In genomic region chr1:91020486-91020885, GRCh38 we compare ENCODE assay signal across 8 cellular contexts. TPM values are rescaled to one million over a fixed set of nuclear protein-coding genes. Genes with fewer than 3 reads are reported as not detected.
DNase-seq lines count a peak whose midpoint lies in the region; ATAC-seq and TF ChIP-seq lines count a peak whose summit lies in the region.

No MANE protein-coding gene starts in this region.

- H3K36me3 Mint-ChIP-seq in WTC11, result peaks cover 39% of the 10 kb centered on the region

- H3K36me3 ChIP-seq in HAP-1 (replicated peaks) (peaks cover 3% of the 10 kb centered on the region; the same call in 1 of the 2 replicates), gastroesophageal sphincter (no peaks in the 10 kb centered on the region)

- WGBS in gastroesophageal sphincter (ENCODE audit: low coverage in 1 of 2), 2 donors, result 8 to 29% methylated on average over 2 of the region's 4 CpGs

- no peaks in the 10 kb centered on the region for H3K9me3 ChIP-seq in HAP-1
- no peaks in the 10 kb centered on the region for H3K9me3 ChIP-seq in gastroesophageal sphincter

- H3K4me1 Mint-ChIP-seq in WTC11, result peaks cover 53% of the 10 kb centered on the region

- no peaks in the 10 kb centered on the region for H3K27me3 Mint-ChIP-seq in WTC11 (ENCODE audit: low read depth)

- in situ Hi-C loops in HAP-1 (cut with MboI; ENCODE audit: low sequenced_read_pairs), result no loop called here

- H3K9me3 Mint-ChIP-seq in WTC11, result peaks cover 17% of the 10 kb centered on the region

- H3K4me3 ChIP-seq in HAP-1 (peak overlapping the region; percentile 77), gastroesophageal sphincter (peak overlapping the region; percentile 85 to 88), skin epidermis (peak overlapping the region; percentile 53 to 91 (median 75))

- DNase-seq in HAP-1 (ENCODE audit: low spot score in 2 of 2) (no peak), WTC11 (ENCODE audit: low spot score) (no peak), NCI-H1092 (lab: John Stamatoyannopoulos, UW) (no peak), NCI-H510A treated with DMSO at 0.1 percent for 48 hours (lab: John Stamatoyannopoulos, UW) (no peak)

- H3K27me3 ChIP-seq in HAP-1 (ENCODE audit: low read depth), result no peaks in the 10 kb centered on the region
- H3K27me3 ChIP-seq in gastroesophageal sphincter, result no peaks in the 10 kb centered on the region

- H3K4me1 ChIP-seq in HAP-1, result peaks cover 39% of the 10 kb centered on the region
- peaks cover 4 to 66% (median 7%) of the 10 kb centered on the region in 3 donors for H3K4me1 ChIP-seq in gastroesophageal sphincter

- H3K27ac Mint-ChIP-seq in WTC11, result peak overlapping the region; percentile 99

- no peak for TF ChIP-seq EP300 in gastroesophageal sphincter (IDR thresholded peaks at IDR 0.05)

- ATAC-seq in WTC11 (no peak), gastroesophageal sphincter (no peak), GM18867 (IDR thresholded peaks at IDR 0.05; ENCODE audit: unreplicated experiment) (no peak), HG02763 (IDR thresholded peaks at IDR 0.05; ENCODE audit: unreplicated experiment) (no peak)

- TF ChIP-seq POLR2A in gastroesophageal sphincter (IDR thresholded peaks at IDR 0.05), result no peak

- POLR2A ChIA-PET in WTC11 (lab: Charles Lee), result interaction anchor here (2.0 to 2.1 kb wide), 2 partner anchors 11 to 105 kb away, joined by 5 to 15 read pairs; no protein-coding TSS in a partner anchor

- CTCF ChIA-PET in WTC11 (lab: Charles Lee), result interaction anchor here (0.6 to 1.5 kb wide), 4 partner anchors 10 to 296 kb away, joined by 3 to 5 read pairs (median 3); no protein-coding TSS in a partner anchor

- peak overlapping the region; percentile 97 to 99 (median 98) for H3K27ac ChIP-seq in gastroesophageal sphincter
- peak overlapping the region in 10 of 21 experiments; percentile 98 to 100 (median 99) for H3K27ac ChIP-seq in skin epidermis

- peak overlapping the region; percentile 95 for H3K4me3 Mint-ChIP-seq in WTC11

- TF ChIP-seq CTCF in WTC11 (IDR thresholded peaks at IDR 0.05) (no peak), gastroesophageal sphincter (IDR thresholded peaks at IDR 0.05) (no peak)

TF ChIP-seq in WTC11, 78 proteins besides CTCF, POLR2A, EP300 and RAD21 (continues in another document):
- no peak for TF ChIP-seq CDX4 (CRISPR knock-in tag; IDR thresholded peaks at IDR 0.05; ENCODE audit: borderline replicate concordance)
- no peak for TF ChIP-seq ELF4 (CRISPR knock-in tag; IDR thresholded peaks at IDR 0.05; ENCODE audit: low read depth)
- TF ChIP-seq E2F4 (CRISPR knock-in tag; IDR thresholded peaks at IDR 0.05; ENCODE audit: borderline replicate concordance, low read depth), result no peak
- no peak for TF ChIP-seq ERG (CRISPR knock-in tag; IDR thresholded peaks at IDR 0.05)
- TF ChIP-seq ZNF532 (CRISPR knock-in tag; IDR thresholded peaks at IDR 0.05; ENCODE audit: borderline replicate concordance), result no peak
- no peak for TF ChIP-seq ESRRA (CRISPR knock-in tag; IDR thresholded peaks at IDR 0.05; ENCODE audit: borderline replicate concordance)
- no peak for TF ChIP-seq ZNF512 (CRISPR knock-in tag; IDR thresholded peaks at IDR 0.05; ENCODE audit: borderline replicate concordance)
- TF ChIP-seq MYBL2 (CRISPR knock-in tag; IDR thresholded peaks at IDR 0.05), result no peak
- TF ChIP-seq ATF3 (CRISPR knock-in tag; conservative IDR thresholded peaks at IDR 0.05), result no peak
- TF ChIP-seq PREB (CRISPR knock-in tag; IDR thresholded peaks at IDR 0.05; ENCODE audit: borderline replicate concordance), result no peak
- no peak for TF ChIP-seq FOXJ3 (CRISPR knock-in tag; IDR thresholded peaks at IDR 0.05; ENCODE audit: borderline replicate concordance)
- TF ChIP-seq CBFB (CRISPR knock-in tag; IDR thresholded peaks at IDR 0.05; ENCODE audit: low read depth), result no peak
- TF ChIP-seq NFATC4 (CRISPR knock-in tag; IDR thresholded peaks at IDR 0.05), result no peak

RNA-seq across cellular contexts. Expression of gene ZNF644, which starts 1.3 kb away (rescaled TPM):
- total RNA-seq in WTC11 (2021) (71.4 to 78.1 TPM (median 74.7 TPM) in 3 replicates), gastroesophageal sphincter (10 to 100 TPM; 40.2 to 83.3 (median 53.8) TPM)
